ENCODE assay signal across 25 cellular contexts in genomic region chr3:15977089-15977488, GRCh38.
"Had no signal": no experiment of that assay in that cellular context is flagged by ENCODE, and none has a peak within 500 bp of the region (broad histone marks: within the 10 kb centered on the region; RNA-seq: fewer than 3 reads in every experiment).

No MANE protein-coding gene starts in this region.

- H3K9me3 ChIP-seq: esophagus muscularis mucosa, gastrocnemius medialis, right atrium auricular region, suprapubic skin, tibial artery had no signal

- H2AFZ ChIP-seq: parathyroid adenoma had no signal

- H3K4me3 ChIP-seq: esophagus muscularis mucosa, gastrocnemius medialis, right atrium auricular region, smooth muscle cell, suprapubic skin, tibial artery had no signal

- H3K36me3 Mint-ChIP-seq: mesothelial cell of epicardium; naive B cell; stimulated activated naive B cell treated with anti-CD40 and anti-IgM and Interleukin-4, amounts not matched to agents 10 μg/mL and 1 μg/mL and 100 μg/mL, for 72 hours had no signal

- ATAC-seq: gastrocnemius medialis; left ventricle myocardium superior; stimulated activated naive B cell treated with anti-CD40 and anti-IgM and Interleukin-4, amounts not matched to agents 10 μg/mL and 1 μg/mL and 100 μg/mL, for 72 hours had no signal

- H3K4me3 Mint-ChIP-seq: activated CD4-positive, alpha-beta memory T cell treated with anti-CD3 and anti-CD28 coated beads, Interleukin-2, amount 10 ng/mL, durations not matched to agents 7 days and 5 days; activated CD4-positive, alpha-beta T cell treated with anti-CD3 and anti-CD28 coated beads, Interleukin-2, amount 10 ng/mL, durations not matched to agents 7 days and 5 days; activated T-cell treated with anti-CD3 and anti-CD28 coated beads, Interleukin-2, amount 50 U/mL, for 24 hours; dendritic cell treated with granulocyte-macrophage colony-stimulating factor and Interleukin-4, amounts not matched to agents 40 ng/mL and 50 ng/mL, for 4 days; mesothelial cell of epicardium; naive B cell; nephron progenitor cell; stimulated activated naive B cell treated with anti-CD40 and anti-IgM and Interleukin-4, amounts not matched to agents 10 μg/mL and 1 μg/mL and 100 μg/mL, for 72 hours had no signal

- H3K4me1 ChIP-seq: esophagus muscularis mucosa, parathyroid adenoma, right atrium auricular region, suprapubic skin, tibial artery had no signal

- H3K4me1 Mint-ChIP-seq: activated CD4-positive, alpha-beta memory T cell treated with anti-CD3 and anti-CD28 coated beads, Interleukin-2, amount 10 ng/mL, durations not matched to agents 7 days and 5 days; activated CD4-positive, alpha-beta T cell treated with anti-CD3 and anti-CD28 coated beads, Interleukin-2, amount 10 ng/mL, durations not matched to agents 7 days and 5 days; naive B cell; stimulated activated naive B cell treated with anti-CD40 and anti-IgM and Interleukin-4, amounts not matched to agents 10 μg/mL and 1 μg/mL and 100 μg/mL, for 72 hours had no signal

- H3K27ac ChIP-seq: esophagus muscularis mucosa, parathyroid adenoma, right atrium auricular region, suprapubic skin, tibial artery had no signal

- H3K27me3 Mint-ChIP-seq: activated CD4-positive, alpha-beta memory T cell treated with anti-CD3 and anti-CD28 coated beads, Interleukin-2, amount 10 ng/mL, durations not matched to agents 7 days and 5 days; activated CD4-positive, alpha-beta T cell treated with anti-CD3 and anti-CD28 coated beads, Interleukin-2, amount 10 ng/mL, durations not matched to agents 7 days and 5 days had no signal

- H3K36me3 ChIP-seq: esophagus muscularis mucosa, gastrocnemius medialis, right atrium auricular region, suprapubic skin, tibial artery had no signal

- H3K4me2 ChIP-seq: smooth muscle cell had no signal

- H3K27ac Mint-ChIP-seq: activated CD4-positive, alpha-beta memory T cell treated with anti-CD3 and anti-CD28 coated beads, Interleukin-2, amount 10 ng/mL, durations not matched to agents 7 days and 5 days; activated CD4-positive, alpha-beta T cell treated with anti-CD3 and anti-CD28 coated beads, Interleukin-2, amount 10 ng/mL, durations not matched to agents 7 days and 5 days; activated T-cell treated with anti-CD3 and anti-CD28 coated beads, Interleukin-2, amount 50 U/mL, for 24 hours; dendritic cell treated with granulocyte-macrophage colony-stimulating factor and Interleukin-4, amounts not matched to agents 40 ng/mL and 50 ng/mL, for 4 days; mesothelial cell of epicardium; naive B cell; nephron progenitor cell; stimulated activated naive B cell treated with anti-CD40 and anti-IgM and Interleukin-4, amounts not matched to agents 10 μg/mL and 1 μg/mL and 100 μg/mL, for 72 hours had no signal

- H3K79me2 ChIP-seq: parathyroid adenoma had no signal

- DNase-seq: activated CD4-positive, alpha-beta memory T cell treated with anti-CD3 and anti-CD28 coated beads, Interleukin-2, amount 10 ng/mL, durations not matched to agents 7 days and 5 days; activated CD4-positive, alpha-beta T cell treated with anti-CD3 and anti-CD28 coated beads for 1 hour; activated CD4-positive, alpha-beta T cell treated with anti-CD3 and anti-CD28 coated beads, Interleukin-2, amount 10 ng/mL, durations not matched to agents 7 days and 5 days; activated CD8-positive, alpha-beta memory T cell treated with anti-CD3 and anti-CD28 coated beads, Interleukin-2, amount 50 U/mL, for 48 hours; activated gamma-delta T cell; activated naive CD4-positive, alpha-beta T cell treated with anti-CD3 and anti-CD28 coated beads, Interleukin-2, amount 50 U/mL, for 16 hours; activated T-cell treated with anti-CD3 and anti-CD28 coated beads, Interleukin-2, amount 50 U/mL, for 24 hours; amygdala; central memory CD4-positive, alpha-beta T cell; gastrocnemius medialis; glutamatergic neuron; left ventricle myocardium superior; naive B cell; nephron progenitor cell; stimulated activated CD4-positive, alpha-beta T cell treated with anti-CD3 and anti-CD28 coated beads, Interleukin-1b, Interleukin-23, amount 100 ng/mL, for 48 hours; stimulated activated naive B cell treated with anti-CD40 and anti-IgM and Interleukin-4, amounts not matched to agents 10 μg/mL and 1 μg/mL and 100 μg/mL, for 72 hours; T-helper 1 cell; tibial artery had no signal

- H3K9ac ChIP-seq: parathyroid adenoma had no signal

- H3K9me3 Mint-ChIP-seq: activated CD4-positive, alpha-beta T cell treated with anti-CD3 and anti-CD28 coated beads, Interleukin-2, amount 10 ng/mL, durations not matched to agents 7 days and 5 days; activated T-cell treated with anti-CD3 and anti-CD28 coated beads, Interleukin-2, amount 50 U/mL, for 24 hours; dendritic cell treated with granulocyte-macrophage colony-stimulating factor and Interleukin-4, amounts not matched to agents 40 ng/mL and 50 ng/mL, for 4 days; stimulated activated naive B cell treated with anti-CD40 and anti-IgM and Interleukin-4, amounts not matched to agents 10 μg/mL and 1 μg/mL and 100 μg/mL, for 72 hours had no signal

- H3K27me3 ChIP-seq: esophagus muscularis mucosa, gastrocnemius medialis, right atrium auricular region, suprapubic skin, tibial artery had no signal
